In genomic region chr1:221910222-221910621, GRCh38 we compare ENCODE assay signal across 12 cellular contexts.
"Had no signal": no experiment of that assay in that cellular context is flagged by ENCODE, and none has a peak within 500 bp of the region (broad histone marks: within the 10 kb centered on the region; RNA-seq: fewer than 3 reads in every experiment).

No MANE protein-coding gene starts in this region.

- H3K4me3 ChIP-seq: lower lobe of right lung, right atrium auricular region, smooth muscle cell, tibial artery, uterus had no signal

- H3K36me3 ChIP-seq: lower lobe of right lung, neutrophil, right atrium auricular region, tibial artery, uterus had no signal

- H3K27me3 ChIP-seq: neutrophil, right atrium auricular region, tibial artery, uterus had no signal

- DNase-seq: activated CD4-positive, alpha-beta memory T cell treated with anti-CD3 and anti-CD28 coated beads, Interleukin-2, amount 10 ng/mL, durations not matched to agents 7 days and 5 days; activated naive CD8-positive, alpha-beta T cell treated with anti-CD3 and anti-CD28 coated beads, Interleukin-2, amount 10 ng/mL, durations not matched to agents 7 days and 5 days; activated T-cell treated with anti-CD3 and anti-CD28 coated beads, Interleukin-2, amount 50 U/mL, for 72 hours; aorta; lower lobe of right lung; naive B cell; tibial artery; uterus had no signal

- ATAC-seq: activated T-cell treated with anti-CD3 and anti-CD28 coated beads, Interleukin-2, amount 50 U/mL, for 72 hours; lower lobe of right lung; stimulated activated memory B cell treated with anti-CD40 and anti-IgM and Interleukin-4, amounts not matched to agents 10 μg/mL and 1 μg/mL and 100 μg/mL, for 72 hours had no signal

- H3K9me3 ChIP-seq: lower lobe of right lung, neutrophil, right atrium auricular region, tibial artery, uterus had no signal

- H3K4me1 ChIP-seq: lower lobe of right lung, right atrium auricular region, tibial artery, uterus had no signal
